9 cellular contexts compared by ENCODE assay signal in genomic region chr11:111913997-111914396, GRCh38. TPM values are rescaled to one million over a fixed set of nuclear protein-coding genes. Genes with fewer than 3 reads are reported as not detected.
DNase-seq lines count a peak whose midpoint lies in the region; ATAC-seq and TF ChIP-seq lines count a peak whose summit lies in the region.
"Had no signal": no experiment of that assay in that cellular context is flagged by ENCODE, and none has a peak within 500 bp of the region (broad histone marks: within the 10 kb centered on the region; RNA-seq: fewer than 3 reads in every experiment).

No MANE protein-coding gene starts in this region.

- intact Hi-C loops in A673 (cut with micrococcal nuclease; ENCODE audit: unreplicated experiment) = no loop called here

- H3K27ac ChIP-seq in A673 (ENCODE audit: low read depth, low read length, poor library complexity, severe bottlenecking) = no peak overlapping the region
- peak overlapping the region; percentile 63 to 89 (median 71) for H3K27ac ChIP-seq in Peyer's patch
- H3K27ac ChIP-seq: BLaER1 had no signal

- H3K4me3 Mint-ChIP-seq in nephron (peak overlapping the region in 2 of 3 experiments; percentile 79 to 86), immature natural killer cell (no peak overlapping the region)

- H3K27ac Mint-ChIP-seq in nephron = peak overlapping the region; percentile 70 to 90 (median 87)
- H3K27ac Mint-ChIP-seq in immature natural killer cell = no peak overlapping the region

- peaks cover 16% of the 10 kb centered on the region for H3K4me1 ChIP-seq in A673 (ENCODE audit: insufficient read depth, low read length, poor library complexity, severe bottlenecking)
- H3K4me1 ChIP-seq in Peyer's patch = peaks cover 0 to 8% (median 0%) of the 10 kb centered on the region in 4 donors

- CTCF ChIA-PET in A673 (lab: Charles Lee) = interaction anchor here (0.6 kb wide), 1 partner anchor 83 kb away, joined by 3 read pairs; no protein-coding TSS in a partner anchor

- BruUV-seq in A673 (replicated peaks; lab: Mats Ljungman, UMichigan) = no TSS peak

- no peaks in the 10 kb centered on the region for H3K9me3 Mint-ChIP-seq in nephron
- H3K9me3 Mint-ChIP-seq in immature natural killer cell = peaks cover 0 to 4% (median 0%) of the 10 kb centered on the region in 6 donors

- peaks cover 64% of the 10 kb centered on the region for H3K4me1 Mint-ChIP-seq in nephron
- H3K4me1 Mint-ChIP-seq in immature natural killer cell = no peaks in the 10 kb centered on the region

- no peak for TF ChIP-seq CTCF in A673 (conservative IDR thresholded peaks at IDR 0.05; ENCODE audit: low read depth, low read length)
- TF ChIP-seq CTCF in Peyer's patch (IDR thresholded peaks at IDR 0.05) = no peak
- TF ChIP-seq CTCF in fibroblast of the aortic adventitia (IDR thresholded peaks at IDR 0.05; ENCODE audit: insufficient read depth, low read length) = no peak
- TF ChIP-seq CTCF in nephron (IDR thresholded peaks at IDR 0.05; ENCODE audit: unreplicated experiment in 3 of 3) = no peak

- H3K9me3 ChIP-seq in A673 (ENCODE audit: low read depth, low read length, poor library complexity, severe bottlenecking) (no peaks in the 10 kb centered on the region), Peyer's patch (no peaks in the 10 kb centered on the region)
- H3K9me3 ChIP-seq: BLaER1 had no signal

- H3K4me3 ChIP-seq in A673 (ENCODE audit: low read depth, low read length, poor library complexity, severe bottlenecking) = no peak overlapping the region
- peak overlapping the region in 3 of 4 donors; percentile 22 to 54 (median 37) for H3K4me3 ChIP-seq in Peyer's patch
- peak overlapping the region; percentile 55 for H3K4me3 ChIP-seq in fibroblast of the aortic adventitia (ENCODE audit: low read depth, low read length)
- H3K4me3 ChIP-seq: BLaER1 had no signal

- ATAC-seq in GM19467 (IDR thresholded peaks at IDR 0.05; ENCODE audit: unreplicated experiment) (no peak), GM18907 (IDR thresholded peaks at IDR 0.05; ENCODE audit: unreplicated experiment) (no peak)
- no peak for ATAC-seq in activated CD4-positive, CD25-positive, alpha-beta regulatory T cell treated with anti-CD3 and anti-CD28 coated beads, Interleukin-2, amount 50 U/mL, for 24 hours

- no peaks in the 10 kb centered on the region for H3K27me3 ChIP-seq in A673 (replicated peaks; ENCODE audit: insufficient read depth, low read depth, low read length, poor library complexity)
- H3K27me3 ChIP-seq in Peyer's patch = no peaks in the 10 kb centered on the region
- H3K27me3 ChIP-seq: BLaER1 had no signal

- H3K36me3 ChIP-seq in A673 (ENCODE audit: insufficient read depth, low read length, poor library complexity, severe bottlenecking) (no peaks in the 10 kb centered on the region), Peyer's patch (no peaks in the 10 kb centered on the region)
- H3K36me3 ChIP-seq: BLaER1 had no signal

- H3K27me3 Mint-ChIP-seq in nephron (ENCODE audit: low read depth) (peaks cover 3% of the 10 kb centered on the region), immature natural killer cell (ENCODE audit: low read depth in 3 of 3) (peaks cover 15 to 18% (median 16%) of the 10 kb centered on the region in 3 donors)

- DNase-seq in A673 (ENCODE audit: low spot score) = peak; percentile 68
- DNase-seq in Peyer's patch = no peak
- DNase-seq in fibroblast of the aortic adventitia (ENCODE audit: low read depth) = peak; percentile 86
- DNase-seq in immature natural killer cell = no peak

- no peak for TF ChIP-seq POLR2A in Peyer's patch (IDR thresholded peaks at IDR 0.05)

- H3K36me3 Mint-ChIP-seq in nephron (ENCODE audit: low read depth) (no peaks in the 10 kb centered on the region), immature natural killer cell (peaks cover 0 to 4% (median 0%) of the 10 kb centered on the region in 3 donors)

- POLR2A ChIA-PET in A673 (lab: Charles Lee; ENCODE audit: low non-redundant PET) = no interaction called here

RNA-seq across cellular contexts. Expression of gene HSPB2, which starts 1.5 kb away (rescaled TPM):
- not detected in 2 replicates for total RNA-seq in A673 (2021)
- total RNA-seq in Peyer's patch = 1 to 10 TPM in 1 of 4 donors, under 1 TPM in 1, not detected in 2; 0.94 to 2.5 TPM
- total RNA-seq in fibroblast of the aortic adventitia (ENCODE audit: low replicate concordance) = 1.5 and 3.3 TPM in 2 replicates
- not detected for polyA plus RNA-seq in immature natural killer cell

RNA-seq across cellular contexts. Expression of gene CRYAB, which starts 2.4 kb away (rescaled TPM):
- total RNA-seq in A673 (2021) = 0.87 and 1.6 TPM in 2 replicates
- 10 to 100 TPM in 3 of 4 donors, 1 to 10 TPM in 1; 7.7 to 32.2 (median 14.9) TPM for total RNA-seq in Peyer's patch
- 60.2 and 73.3 TPM in 2 replicates for total RNA-seq in fibroblast of the aortic adventitia (ENCODE audit: low replicate concordance)
- polyA plus RNA-seq in immature natural killer cell = not detected

RNA-seq across cellular contexts. Expression of gene C11orf52, which starts 4.7 kb away (rescaled TPM):
- total RNA-seq in A673 (2021) (1.4 and 1.5 TPM in 2 replicates), Peyer's patch (10 to 100 TPM in 2 of 4 donors, 1 to 10 TPM in 2; 4.1 to 15.7 (median 10.4) TPM), fibroblast of the aortic adventitia (ENCODE audit: low replicate concordance) (0.63 TPM in 1 of 2 replicates, not detected in the other)
- not detected for polyA plus RNA-seq in immature natural killer cell

RNA-seq across cellular contexts. Expression of gene DIXDC1, which starts 23.1 kb away (rescaled TPM):
- total RNA-seq in A673 (2021) (22.4 and 24.6 TPM in 2 replicates), Peyer's patch (10 to 100 TPM in 3 of 4 donors, 1 to 10 TPM in 1; 9.8 to 37.1 (median 15.1) TPM), fibroblast of the aortic adventitia (ENCODE audit: low replicate concordance) (22.1 and 24.8 TPM in 2 replicates)
- polyA plus RNA-seq in immature natural killer cell = not detected

RNA-seq across cellular contexts. Expression of gene CFAP68, which starts 34.7 kb away (rescaled TPM):
- total RNA-seq in A673 (2021) (16.5 and 16.9 TPM in 2 replicates), Peyer's patch (10 to 100 TPM in 3 of 4 donors, not detected in 1; 11.9 to 22.6 (median 16.0) TPM), fibroblast of the aortic adventitia (ENCODE audit: low replicate concordance) (11.3 and 14.9 TPM in 2 replicates)
- 10 to 100 TPM; 12.4 to 14.5 (median 12.6) TPM for polyA plus RNA-seq in immature natural killer cell

Comparison
In these comparisons a context has a peak if more than half of its experiments do, and no peak if none do; other contexts are left out.
1. DNase-seq: peak in A673 (single experiment) and fibroblast of the aortic adventitia (single experiment); none in Peyer's patch (0 of 3) and immature natural killer cell (0 of 3).
2. H3K27ac Mint-ChIP-seq: peak in nephron (3 of 3); none in immature natural killer cell (0 of 6).
3. H3K4me3 Mint-ChIP-seq: peak in nephron (2 of 3); none in immature natural killer cell (0 of 5).